In genomic region chr3:149353581-149354184, GRCh38 we compare ENCODE assay signal across 1 cellular context.
TF ChIP-seq lines count a peak whose summit lies in the region.

No MANE protein-coding gene starts in this region.

TF ChIP-seq in GM23338, 12 proteins besides CTCF, POLR2A, EP300 and RAD21 (continued from another document):
- TF ChIP-seq ETS1 (IDR thresholded peaks at IDR 0.05) (no peak), REST (IDR thresholded peaks at IDR 0.05; ENCODE audit: unreplicated experiment) (no peak), POLR2AphosphoS5 (IDR thresholded peaks at IDR 0.05; ENCODE audit: low read depth) (no peak), ZNF331 (CRISPR knock-in tag; IDR thresholded peaks at IDR 0.05; ENCODE audit: low read depth) (no peak), EZH2 (IDR thresholded peaks at IDR 0.05; ENCODE audit: low read depth, unreplicated experiment) (no peak), ZNF114 (CRISPR knock-in tag; IDR thresholded peaks at IDR 0.05) (no peak), STAT1 (IDR thresholded peaks at IDR 0.05; ENCODE audit: unreplicated experiment) (no peak), JUNB (IDR thresholded peaks at IDR 0.05; ENCODE audit: unreplicated experiment) (no peak), ZNF462 (CRISPR knock-in tag; IDR thresholded peaks at IDR 0.05) (no peak), EZH2phosphoT487 (IDR thresholded peaks at IDR 0.05; ENCODE audit: unreplicated experiment) (no peak)
